In the genomic region with DNA sequence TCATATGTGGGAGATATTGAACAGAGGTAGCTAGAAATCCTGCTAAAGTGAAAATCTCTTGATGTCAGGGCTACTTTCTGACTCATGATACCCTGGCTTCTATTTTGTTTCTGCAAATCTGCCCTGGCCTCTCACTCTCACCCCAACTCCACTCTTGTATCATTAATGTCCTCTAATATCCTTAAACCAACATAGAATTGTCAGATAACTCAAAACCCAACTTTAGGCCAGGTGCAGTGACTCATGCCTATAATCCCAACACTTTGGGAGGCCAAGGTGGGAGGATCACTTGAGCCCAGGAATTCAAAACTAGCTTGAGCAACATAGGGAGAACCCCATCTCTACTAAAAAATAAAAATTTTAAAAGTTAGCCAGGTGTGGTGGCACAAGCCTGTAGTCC, we compare ENCODE assay signal across 37 cellular contexts. TPM values are rescaled to one million over a fixed set of nuclear protein-coding genes. Genes with fewer than 3 reads are reported as not detected.
"Had no signal": no experiment of that assay in that cellular context is flagged by ENCODE, and none has a peak within 500 bp of the region (broad histone marks: within the 10 kb centered on the region; RNA-seq: fewer than 3 reads in every experiment).

No MANE protein-coding gene starts in this region.

- H3K27ac Mint-ChIP-seq: activated B cell treated with CpG ODN at 0.5 μM for 24 hours; activated CD4-positive, alpha-beta memory T cell treated with anti-CD3 and anti-CD28 coated beads for 36 hours; activated CD4-positive, alpha-beta T cell treated with anti-CD3 and anti-CD28 coated beads, Interleukin-2, amount 10 ng/mL, durations not matched to agents 24 days and 14 days; activated CD8-positive, alpha-beta T cell treated with anti-CD3 and anti-CD28 coated beads for 36 hours; activated naive CD4-positive, alpha-beta T cell treated with anti-CD3 and anti-CD28 coated beads for 36 hours; activated naive CD4-positive, alpha-beta T cell treated with anti-CD3 and anti-CD28 coated beads, Interleukin-2, amount 50 U/mL, for 72 hours; activated naive CD8-positive, alpha-beta T cell treated with anti-CD3 and anti-CD28 coated beads for 36 hours; activated T-cell treated with anti-CD3 and anti-CD28 coated beads, Interleukin-2, amount 50 U/mL, for 72 hours; activated T-helper 1 cell treated with anti-CD3 and anti-CD28 coated beads, Interleukin-12 subunit alpha, Interleukin-12 subunit beta, Interleukin-2, Interleukin-4 antibody, amounts not matched to agents 30 ng/mL and 10 ng/mL and 1 ng/mL, durations not matched to agents 14 hours and 24 hours and 36 hours; activated T-helper 17 cell treated with anti-CD3 and anti-CD28 coated beads, Interleukin-2, amount 50 U/mL, for 72 hours; T-helper 1 cell treated with Interleukin-12 subunit alpha and Interleukin-12 subunit beta and Interleukin-4 antibody, amounts not matched to agents 30 μg/mL and 1 μg/mL, for 36 hours; T-helper 2 cell treated with Interferon-gamma antibody and Interleukin-4, amounts not matched to agents 5 μg/mL and 100 μg/mL, for 36 hours had no signal

- H3K9me3 ChIP-seq: adrenal gland, body of pancreas, breast epithelium had no signal

- H3K4me1 Mint-ChIP-seq: activated naive CD8-positive, alpha-beta T cell treated with anti-CD3 and anti-CD28 coated beads for 36 hours; activated T-helper 17 cell treated with anti-CD3 and anti-CD28 coated beads, Interleukin-2, amount 50 U/mL, for 72 hours had no signal

- H3K36me3 ChIP-seq: adrenal gland, brain microvascular endothelial cell, breast epithelium had no signal

- H3K27me3 ChIP-seq: adrenal gland, body of pancreas had no signal

- H3K9me3 Mint-ChIP-seq: activated B cell treated with CpG ODN at 0.5 μM for 24 hours; activated CD4-positive, alpha-beta memory T cell treated with anti-CD3 and anti-CD28 coated beads for 36 hours; activated CD4-positive, alpha-beta T cell treated with anti-CD3 and anti-CD28 coated beads, Interleukin-2, amount 10 ng/mL, durations not matched to agents 24 days and 14 days; activated CD8-positive, alpha-beta T cell treated with anti-CD3 and anti-CD28 coated beads for 36 hours; activated naive CD4-positive, alpha-beta T cell treated with anti-CD3 and anti-CD28 coated beads for 36 hours; activated naive CD4-positive, alpha-beta T cell treated with anti-CD3 and anti-CD28 coated beads, Interleukin-2, amount 50 U/mL, for 72 hours; activated naive CD8-positive, alpha-beta T cell treated with anti-CD3 and anti-CD28 coated beads for 36 hours; activated T-cell treated with anti-CD3 and anti-CD28 coated beads, Interleukin-2, amount 50 U/mL, for 4 hours; activated T-cell treated with anti-CD3 and anti-CD28 coated beads, Interleukin-2, amount 50 U/mL, for 72 hours; activated T-helper 1 cell treated with anti-CD3 and anti-CD28 coated beads, Interleukin-12 subunit alpha, Interleukin-12 subunit beta, Interleukin-2, Interleukin-4 antibody, amounts not matched to agents 30 ng/mL and 10 ng/mL and 1 ng/mL, durations not matched to agents 14 hours and 24 hours and 36 hours; activated T-helper 17 cell treated with anti-CD3 and anti-CD28 coated beads, Interleukin-2, amount 50 U/mL, for 72 hours; T-helper 1 cell treated with Interleukin-12 subunit alpha and Interleukin-12 subunit beta and Interleukin-4 antibody, amounts not matched to agents 30 μg/mL and 1 μg/mL, for 36 hours; T-helper 2 cell treated with Interferon-gamma antibody and Interleukin-4, amounts not matched to agents 5 μg/mL and 100 μg/mL, for 36 hours had no signal

- ATAC-seq: activated CD8-positive, alpha-beta T cell treated with anti-CD3 and anti-CD28 coated beads for 36 hours; activated naive CD4-positive, alpha-beta T cell treated with anti-CD3 and anti-CD28 coated beads, Interleukin-2, amount 50 U/mL, for 72 hours; activated T-cell treated with anti-CD3 and anti-CD28 coated beads, Interleukin-2, amount 50 U/mL, for 4 hours; activated T-cell treated with anti-CD3 and anti-CD28 coated beads, Interleukin-2, amount 50 U/mL, for 72 hours; activated T-helper 17 cell treated with anti-CD3 and anti-CD28 coated beads, Interleukin-2, amount 50 U/mL, for 72 hours; body of pancreas had no signal

- H3K4me3 ChIP-seq: adrenal gland, body of pancreas, breast epithelium had no signal

- H3K27ac ChIP-seq: adrenal gland, body of pancreas, brain microvascular endothelial cell, breast epithelium, VCaP had no signal

- H3K36me3 Mint-ChIP-seq: activated CD4-positive, alpha-beta memory T cell treated with anti-CD3 and anti-CD28 coated beads for 36 hours; activated naive CD4-positive, alpha-beta T cell treated with anti-CD3 and anti-CD28 coated beads, Interleukin-2, amount 50 U/mL, for 72 hours; activated naive CD8-positive, alpha-beta T cell treated with anti-CD3 and anti-CD28 coated beads for 36 hours had no signal

- H3K4me3 Mint-ChIP-seq: activated B cell treated with CpG ODN at 0.5 μM for 24 hours; activated CD4-positive, alpha-beta memory T cell treated with anti-CD3 and anti-CD28 coated beads for 36 hours; activated CD4-positive, alpha-beta T cell treated with anti-CD3 and anti-CD28 coated beads, Interleukin-2, amount 10 ng/mL, durations not matched to agents 24 days and 14 days; activated CD8-positive, alpha-beta T cell treated with anti-CD3 and anti-CD28 coated beads for 36 hours; activated naive CD4-positive, alpha-beta T cell treated with anti-CD3 and anti-CD28 coated beads for 36 hours; activated naive CD8-positive, alpha-beta T cell treated with anti-CD3 and anti-CD28 coated beads for 36 hours; activated T-cell treated with anti-CD3 and anti-CD28 coated beads, Interleukin-2, amount 50 U/mL, for 4 hours; activated T-cell treated with anti-CD3 and anti-CD28 coated beads, Interleukin-2, amount 50 U/mL, for 72 hours; activated T-helper 1 cell treated with anti-CD3 and anti-CD28 coated beads, Interleukin-12 subunit alpha, Interleukin-12 subunit beta, Interleukin-2, Interleukin-4 antibody, amounts not matched to agents 30 ng/mL and 10 ng/mL and 1 ng/mL, durations not matched to agents 14 hours and 24 hours and 36 hours; activated T-helper 17 cell treated with anti-CD3 and anti-CD28 coated beads, Interleukin-2, amount 50 U/mL, for 72 hours; T-helper 1 cell treated with Interleukin-12 subunit alpha and Interleukin-12 subunit beta and Interleukin-4 antibody, amounts not matched to agents 30 μg/mL and 1 μg/mL, for 36 hours; T-helper 2 cell treated with Interferon-gamma antibody and Interleukin-4, amounts not matched to agents 5 μg/mL and 100 μg/mL, for 36 hours had no signal

- H3K4me1 ChIP-seq: breast epithelium had no signal

- DNase-seq: activated B cell treated with CpG ODN at 0.5 μM for 24 hours; activated CD4-positive, alpha-beta memory T cell treated with anti-CD3 and anti-CD28 coated beads for 36 hours; activated CD4-positive, alpha-beta T cell treated with anti-CD3 and anti-CD28 coated beads for 4 hours; activated CD4-positive, alpha-beta T cell treated with anti-CD3 and anti-CD28 coated beads, Interleukin-2, amount 10 ng/mL, durations not matched to agents 24 days and 14 days; activated CD4-positive, alpha-beta T cell treated with anti-CD3 and anti-CD28 coated beads, Interleukin-2, amount 50 U/mL, for 1 hour; activated CD4-positive, alpha-beta T cell treated with anti-CD3 and anti-CD28 coated beads, Interleukin-2, amount 50 U/mL, for 4 hours; activated CD4-positive, CD25-positive, alpha-beta regulatory T cell treated with anti-CD3 and anti-CD28 coated beads, Interleukin-2, amount 50 U/mL, for 72 hours; activated CD8-positive, alpha-beta memory T cell treated with anti-CD3 and anti-CD28 coated beads, Interleukin-2, amount 50 U/mL, for 4 hours; activated CD8-positive, alpha-beta T cell treated with anti-CD3 and anti-CD28 coated beads for 36 hours; activated effector memory CD4-positive, alpha-beta T cell treated with anti-CD3 and anti-CD28 coated beads, Interleukin-2, amount 50 U/mL, for 16 hours; activated gamma-delta T cell treated with Interleukin-2 at 50 U/mL for 16 hours; activated naive CD4-positive, alpha-beta T cell; activated naive CD4-positive, alpha-beta T cell treated with anti-CD3 and anti-CD28 coated beads for 36 hours; activated naive CD4-positive, alpha-beta T cell treated with anti-CD3 and anti-CD28 coated beads, Interleukin-2, amount 50 U/mL, for 16 hours; activated naive CD8-positive, alpha-beta T cell treated with anti-CD3 and anti-CD28 coated beads for 36 hours; activated T-cell treated with anti-CD3 and anti-CD28 coated beads for 4 hours; activated T-cell treated with anti-CD3 and anti-CD28 coated beads, Interleukin-2, amount 50 U/mL, for 1 hour; activated T-cell treated with anti-CD3 and anti-CD28 coated beads, Interleukin-2, amount 50 U/mL, for 4 hours; activated T-cell treated with anti-CD3 and anti-CD28 coated beads, Interleukin-2, amount 50 U/mL, for 72 hours; adrenal gland; amniotic stem cell; aorta; body of pancreas; brain microvascular endothelial cell; central memory CD4-positive, alpha-beta T cell; T-helper 2 cell; T-helper 9 cell had no signal

RNA-seq across cellular contexts. Expression of a gene that starts 57.4 kb away (rescaled TPM):
- total RNA-seq: activated B cell treated with CpG ODN at 0.5 μM for 24 hours; activated CD4-positive, alpha-beta memory T cell treated with anti-CD3 and anti-CD28 coated beads for 36 hours; activated CD4-positive, alpha-beta T cell treated with anti-CD3 and anti-CD28 coated beads, Interleukin-2, amount 10 ng/mL, durations not matched to agents 24 days and 14 days; activated CD8-positive, alpha-beta memory T cell treated with anti-CD3 and anti-CD28 coated beads for 36 hours; activated CD8-positive, alpha-beta T cell treated with anti-CD3 and anti-CD28 coated beads for 36 hours; activated naive CD4-positive, alpha-beta T cell treated with anti-CD3 and anti-CD28 coated beads for 36 hours; activated naive CD4-positive, alpha-beta T cell treated with anti-CD3 and anti-CD28 coated beads, Interleukin-2, amount 50 U/mL, for 72 hours; activated naive CD8-positive, alpha-beta T cell treated with anti-CD3 and anti-CD28 coated beads for 36 hours; activated T-cell treated with anti-CD3 and anti-CD28 coated beads, Interleukin-2, amount 50 U/mL, for 4 hours; activated T-cell treated with anti-CD3 and anti-CD28 coated beads, Interleukin-2, amount 50 U/mL, for 72 hours; activated T-helper 1 cell treated with anti-CD3 and anti-CD28 coated beads, Interleukin-12 subunit alpha, Interleukin-12 subunit beta, Interleukin-2, Interleukin-4 antibody, amounts not matched to agents 30 ng/mL and 10 ng/mL and 1 ng/mL, durations not matched to agents 14 hours and 24 hours and 36 hours; activated T-helper 17 cell treated with anti-CD3 and anti-CD28 coated beads, Interleukin-2, amount 50 U/mL, for 72 hours; aorta; astrocyte; body of pancreas; cerebellum had no signal
- polyA plus RNA-seq: aorta had no signal
